In genomic region chr16:31507617-31507928, GRCh38 we compare ENCODE assay signal across 8 cellular contexts. TPM values are rescaled to one million over a fixed set of nuclear protein-coding genes. Genes with fewer than 3 reads are reported as not detected.
A peak's percentile ranks its signal among the peaks of the same experiment; 100 is the strongest.
DNase-seq lines count a peak whose midpoint lies in the region; ATAC-seq and TF ChIP-seq lines count a peak whose summit lies in the region.

No MANE protein-coding gene starts in this region.

- H3K9me3 ChIP-seq in HEK293 (ENCODE audit: control insufficient read depth, insufficient read depth, low read depth, low read length) (no peaks in the 10 kb centered on the region), suprapubic skin (no peaks in the 10 kb centered on the region)

- TF ChIP-seq CTCF in AG09309 (IDR thresholded peaks at IDR 0.05; ENCODE audit: control insufficient read depth, insufficient read depth, low read depth, low read length, missing control alignments) (no peak), HEK293 (tag by site-specific recombination; IDR thresholded peaks at IDR 0.05) (no peak), suprapubic skin (IDR thresholded peaks at IDR 0.05) (no peak)

- no peak for TF ChIP-seq POLR2A in suprapubic skin (IDR thresholded peaks at IDR 0.05)

- peaks cover 0 to 2% of the 10 kb centered on the region in 2 donors for H3K9me3 Mint-ChIP-seq in activated T-cell treated with anti-CD3 and anti-CD28 coated beads, Interleukin-2, amount 50 U/mL, for 72 hours

- peak overlapping the region; percentile 93 to 99 for H3K4me3 Mint-ChIP-seq in activated T-cell treated with anti-CD3 and anti-CD28 coated beads, Interleukin-2, amount 50 U/mL, for 72 hours

- no peaks in the 10 kb centered on the region for H3K27me3 Mint-ChIP-seq in activated T-cell treated with anti-CD3 and anti-CD28 coated beads, Interleukin-2, amount 50 U/mL, for 72 hours (ENCODE audit: low read depth)

- H3K4me1 ChIP-seq in HEK293 (ENCODE audit: control insufficient read depth, insufficient read depth, low read length), result no peaks in the 10 kb centered on the region
- H3K4me1 ChIP-seq in suprapubic skin, result peaks cover 31% of the 10 kb centered on the region

- no peak for TF ChIP-seq EP300 in suprapubic skin (IDR thresholded peaks at IDR 0.05)

- peaks cover 52% of the 10 kb centered on the region for H3K4me1 Mint-ChIP-seq in activated T-cell treated with anti-CD3 and anti-CD28 coated beads, Interleukin-2, amount 50 U/mL, for 72 hours (ENCODE audit: low read depth)

- H3K27ac ChIP-seq in HEK293 (ENCODE audit: extremely low read depth, low read depth, low read length), result peak overlapping the region; percentile 68; the same call in 1 of the 2 replicates
- H3K27ac ChIP-seq in layer of hippocampus (ENCODE audit: low read depth, low read length), result peak overlapping the region; percentile 81
- peak overlapping the region; percentile 89 for H3K27ac ChIP-seq in suprapubic skin

- H3K4me3 ChIP-seq in AG09309 (ENCODE audit: control insufficient read depth, low read depth, low read length) (peak overlapping the region; percentile 71), HEK293 (ENCODE audit: low read depth, low read length) (peak overlapping the region; percentile 97), suprapubic skin (peak overlapping the region; percentile 78)

- POLR2A ChIA-PET in HEK293 (lab: Yijun Ruan, JAX), result interaction anchor here (0.9 to 2.1 kb wide), 10 partner anchors 9 to 366 kb away, joined by 3 to 7 read pairs (median 4); partner anchors contain the start of genes ARMC5, FUS and ZNF267

- ATAC-seq in activated T-cell treated with anti-CD3 and anti-CD28 coated beads, Interleukin-2, amount 50 U/mL, for 72 hours (replicated peaks in 1 of 2), result no peak

- DNase-seq in AG09309 (ENCODE audit: low read depth) (no peak), suprapubic skin (ENCODE audit: low spot score in 2 of 2) (no peak), hypothalamus (lab: John Stamatoyannopoulos, UW) (no peak), NCI-H748 treated with DMSO at 0.1 percent for 48 hours (lab: John Stamatoyannopoulos, UW) (no peak)
- no peak for DNase-seq in activated T-cell treated with anti-CD3 and anti-CD28 coated beads, Interleukin-2, amount 50 U/mL, for 72 hours
- no peak for DNase-seq in stimulated activated CD4-positive, alpha-beta T cell treated with anti-CD3 and anti-CD28 coated beads, Interleukin-1b, Interleukin-23, amount 100 ng/mL, for 48 hours

- H3K27me3 ChIP-seq in layer of hippocampus (ENCODE audit: control insufficient read depth, insufficient read depth, low read length) (no peaks in the 10 kb centered on the region), suprapubic skin (no peaks in the 10 kb centered on the region)

- CTCF ChIA-PET in HEK293 (lab: Yijun Ruan, JAX), result interaction anchor here (0.7 to 1.5 kb wide), 3 partner anchors 9 to 361 kb away, joined by 3 to 5 read pairs (median 4); no protein-coding TSS in a partner anchor

- peaks cover 2 to 7% of the 10 kb centered on the region in 2 donors for H3K36me3 Mint-ChIP-seq in activated T-cell treated with anti-CD3 and anti-CD28 coated beads, Interleukin-2, amount 50 U/mL, for 72 hours (ENCODE audit: insufficient read depth in 2 of 2)

- H3K36me3 ChIP-seq in HEK293 (ENCODE audit: control insufficient read depth in 2 of 2, insufficient read depth in 1 of 2, low read length in 2 of 2), result peaks cover 0 to 7% of the 10 kb centered on the region in 2 experiments; a peak in 2 of 3 replicates
- H3K36me3 ChIP-seq in suprapubic skin, result peaks cover 6% of the 10 kb centered on the region

- WGBS in suprapubic skin, result 0% methylated on average over 12 of the region's 12 CpGs

- peak overlapping the region; percentile 97 for H3K27ac Mint-ChIP-seq in activated T-cell treated with anti-CD3 and anti-CD28 coated beads, Interleukin-2, amount 50 U/mL, for 72 hours

TF ChIP-seq in HEK293, 187 proteins besides CTCF, POLR2A, EP300 and RAD21:
- TF ChIP-seq OSR2 (tag by site-specific recombination; IDR thresholded peaks at IDR 0.05), result no peak
- TF ChIP-seq ZNF302 (tag by site-specific recombination; IDR thresholded peaks at IDR 0.05; ENCODE audit: low read depth), result no peak

RNA-seq across cellular contexts. Expression of gene RUSF1, which starts 0.6 kb away (rescaled TPM):
- 10 to 100 TPM; 46.8 to 57.4 TPM for total RNA-seq in activated T-cell treated with anti-CD3 and anti-CD28 coated beads, Interleukin-2, amount 50 U/mL, for 72 hours
- total RNA-seq in suprapubic skin, result 100 to 1,000 TPM in 1 of 4 donors, 10 to 100 TPM in 3; 44.6 to 109 (median 56.1) TPM

RNA-seq across cellular contexts. Expression of gene AHSP, which starts 20.1 kb away (rescaled TPM):
- not detected for total RNA-seq in activated T-cell treated with anti-CD3 and anti-CD28 coated beads, Interleukin-2, amount 50 U/mL, for 72 hours
- total RNA-seq in suprapubic skin, result not detected

RNA-seq across cellular contexts. Expression of gene SLC5A2, which starts 24.6 kb away (rescaled TPM):
- not detected for total RNA-seq in activated T-cell treated with anti-CD3 and anti-CD28 coated beads, Interleukin-2, amount 50 U/mL, for 72 hours
- total RNA-seq in suprapubic skin, result 1 to 10 TPM in 2 of 4 donors, not detected in 2; 1.1 to 1.4 TPM

RNA-seq across cellular contexts. Expression of gene TGFB1I1, which starts 35.6 kb away (rescaled TPM):
- 1 to 10 TPM; 1.3 to 4.4 TPM for total RNA-seq in activated T-cell treated with anti-CD3 and anti-CD28 coated beads, Interleukin-2, amount 50 U/mL, for 72 hours
- total RNA-seq in suprapubic skin, result 10 to 100 TPM; 13.2 to 18.8 (median 14.6) TPM

RNA-seq across cellular contexts. Expression of gene ARMC5, which starts 48.3 kb away (rescaled TPM):
- total RNA-seq in activated T-cell treated with anti-CD3 and anti-CD28 coated beads, Interleukin-2, amount 50 U/mL, for 72 hours, result 10 to 100 TPM; 11.2 to 12.2 TPM
- 10 to 100 TPM in 3 of 4 donors, 1 to 10 TPM in 1; 9.7 to 24.3 (median 17.9) TPM for total RNA-seq in suprapubic skin
